37 cellular contexts compared by ENCODE assay signal in the genomic region with DNA sequence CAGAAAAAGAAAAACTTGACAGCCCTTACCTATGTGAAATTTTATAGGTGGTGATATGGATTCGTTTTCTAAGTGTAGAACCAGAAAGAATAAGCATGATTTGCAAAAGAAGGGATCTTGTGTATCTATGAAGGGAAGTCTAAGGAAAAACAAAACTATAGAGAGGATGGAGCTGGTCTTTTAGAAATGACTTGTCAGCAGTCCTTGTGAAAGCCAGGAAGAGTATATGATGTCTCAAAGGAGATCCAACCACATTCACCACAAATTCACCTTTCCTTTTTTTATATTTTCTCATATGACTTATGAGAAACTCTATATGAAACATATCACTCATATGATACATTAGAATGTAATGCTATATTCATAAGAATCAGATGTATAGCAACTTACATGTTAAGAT.
"Had no signal": no experiment of that assay in that cellular context is flagged by ENCODE, and none has a peak within 500 bp of the region (broad histone marks: within the 10 kb centered on the region; RNA-seq: fewer than 3 reads in every experiment).

No MANE protein-coding gene starts in this region.

- H3K4me1 Mint-ChIP-seq: activated B cell treated with CpG ODN at 0.5 μM for 24 hours; activated CD4-positive, alpha-beta memory T cell treated with anti-CD3 and anti-CD28 coated beads, Interleukin-2, amount 10 ng/mL, durations not matched to agents 7 days and 5 days; activated CD4-positive, alpha-beta T cell treated with anti-CD3 and anti-CD28 coated beads, Interleukin-2, amount 10 ng/mL, durations not matched to agents 7 days and 5 days; activated CD8-positive, alpha-beta memory T cell treated with anti-CD3 and anti-CD28 coated beads, Interleukin-2, amount 10 ng/mL, durations not matched to agents 7 days and 5 days; activated T-helper 17 cell treated with anti-CD3 and anti-CD28 coated beads, Interleukin-2, amount 50 U/mL, for 72 hours had no signal

- H3K4me3 ChIP-seq: adrenal gland, body of pancreas, breast epithelium had no signal

- FAIRE-seq: astrocyte, colon, TTC549 had no signal

- H3K36me3 Mint-ChIP-seq: activated CD8-positive, alpha-beta memory T cell treated with anti-CD3 and anti-CD28 coated beads, Interleukin-2, amount 10 ng/mL, durations not matched to agents 7 days and 5 days; activated naive CD4-positive, alpha-beta T cell treated with anti-CD3 and anti-CD28 coated beads, Interleukin-2, amount 50 U/mL, for 72 hours; activated naive CD8-positive, alpha-beta T cell treated with anti-CD3 and anti-CD28 coated beads for 36 hours had no signal

- H3K9me3 ChIP-seq: adrenal gland, body of pancreas, breast epithelium had no signal

- ATAC-seq: activated CD8-positive, alpha-beta memory T cell treated with anti-CD3 and anti-CD28 coated beads, Interleukin-2, amount 10 ng/mL, durations not matched to agents 7 days and 5 days; activated CD8-positive, alpha-beta T cell treated with anti-CD3 and anti-CD28 coated beads, Interleukin-2, amount 10 ng/mL, durations not matched to agents 7 days and 5 days; activated naive CD4-positive, alpha-beta T cell treated with anti-CD3 and anti-CD28 coated beads, Interleukin-2, amount 50 U/mL, for 72 hours; activated T-cell treated with anti-CD3 and anti-CD28 coated beads, Interleukin-2, amount 50 U/mL, for 4 hours; activated T-cell treated with anti-CD3 and anti-CD28 coated beads, Interleukin-2, amount 50 U/mL, for 72 hours; activated T-helper 17 cell treated with anti-CD3 and anti-CD28 coated beads, Interleukin-2, amount 50 U/mL, for 72 hours; body of pancreas had no signal

- H3K4me3 Mint-ChIP-seq: activated B cell treated with CpG ODN at 0.5 μM for 24 hours; activated CD4-positive, alpha-beta memory T cell treated with anti-CD3 and anti-CD28 coated beads, Interleukin-2, amount 10 ng/mL, durations not matched to agents 7 days and 5 days; activated CD4-positive, alpha-beta T cell treated with anti-CD3 and anti-CD28 coated beads, Interleukin-2, amount 10 ng/mL, durations not matched to agents 7 days and 5 days; activated CD8-positive, alpha-beta memory T cell treated with anti-CD3 and anti-CD28 coated beads, Interleukin-2, amount 10 ng/mL, durations not matched to agents 7 days and 5 days; activated CD8-positive, alpha-beta T cell treated with anti-CD3 and anti-CD28 coated beads, Interleukin-2, amount 10 ng/mL, durations not matched to agents 7 days and 5 days; activated naive CD4-positive, alpha-beta T cell treated with anti-CD3 and anti-CD28 coated beads for 36 hours; activated naive CD8-positive, alpha-beta T cell treated with anti-CD3 and anti-CD28 coated beads for 36 hours; activated T-cell treated with anti-CD3 and anti-CD28 coated beads, Interleukin-2, amount 50 U/mL, for 4 hours; activated T-cell treated with anti-CD3 and anti-CD28 coated beads, Interleukin-2, amount 50 U/mL, for 72 hours; activated T-helper 1 cell treated with anti-CD3 and anti-CD28 coated beads, Interleukin-12 subunit alpha, Interleukin-12 subunit beta, Interleukin-2, Interleukin-4 antibody, amounts not matched to agents 30 ng/mL and 10 ng/mL and 1 ng/mL, durations not matched to agents 14 hours and 24 hours and 36 hours; activated T-helper 17 cell treated with anti-CD3 and anti-CD28 coated beads, Interleukin-2, amount 50 U/mL, for 72 hours; T-helper 1 cell treated with Interleukin-12 subunit alpha and Interleukin-12 subunit beta and Interleukin-4 antibody, amounts not matched to agents 30 μg/mL and 1 μg/mL, for 36 hours; T-helper 2 cell treated with Interferon-gamma antibody and Interleukin-4, amounts not matched to agents 5 μg/mL and 100 μg/mL, for 36 hours had no signal

- H3K27me3 Mint-ChIP-seq: activated B cell treated with CpG ODN at 0.5 μM for 24 hours had no signal

- DNase-seq: activated B cell treated with CpG ODN at 0.5 μM for 24 hours; activated CD4-positive, alpha-beta memory T cell treated with anti-CD3 and anti-CD28 coated beads, Interleukin-2, amount 10 ng/mL, durations not matched to agents 7 days and 5 days; activated CD4-positive, alpha-beta T cell treated with anti-CD3 and anti-CD28 coated beads for 48 hours; activated CD4-positive, alpha-beta T cell treated with anti-CD3 and anti-CD28 coated beads, Interleukin-2, amount 10 ng/mL, durations not matched to agents 7 days and 5 days; activated CD4-positive, alpha-beta T cell treated with anti-CD3 and anti-CD28 coated beads, Interleukin-2, amount 50 U/mL, for 48 hours; activated CD4-positive, CD25-positive, alpha-beta regulatory T cell treated with anti-CD3 and anti-CD28 coated beads, Interleukin-2, amount 50 U/mL, for 72 hours; activated CD8-positive, alpha-beta memory T cell treated with anti-CD3 and anti-CD28 coated beads for 24 hours; activated CD8-positive, alpha-beta memory T cell treated with anti-CD3 and anti-CD28 coated beads, Interleukin-2, amount 10 ng/mL, durations not matched to agents 7 days and 5 days; activated CD8-positive, alpha-beta T cell treated with anti-CD3 and anti-CD28 coated beads, Interleukin-2, amount 10 ng/mL, durations not matched to agents 7 days and 5 days; activated effector memory CD4-positive, alpha-beta T cell treated with anti-CD3 and anti-CD28 coated beads, Interleukin-2, amount 50 U/mL, for 16 hours; activated gamma-delta T cell treated with Interleukin-2 at 50 U/mL for 16 hours; activated naive CD4-positive, alpha-beta T cell; activated naive CD4-positive, alpha-beta T cell treated with anti-CD3 and anti-CD28 coated beads for 36 hours; activated naive CD4-positive, alpha-beta T cell treated with anti-CD3 and anti-CD28 coated beads, Interleukin-2, amount 50 U/mL, for 16 hours; activated naive CD8-positive, alpha-beta T cell treated with anti-CD3 and anti-CD28 coated beads for 36 hours; activated T-cell treated with anti-CD3 and anti-CD28 coated beads for 4 hours; activated T-cell treated with anti-CD3 and anti-CD28 coated beads, Interleukin-2, amount 50 U/mL, for 1 hour; activated T-cell treated with anti-CD3 and anti-CD28 coated beads, Interleukin-2, amount 50 U/mL, for 4 hours; activated T-cell treated with anti-CD3 and anti-CD28 coated beads, Interleukin-2, amount 50 U/mL, for 72 hours; adrenal gland; amniotic stem cell; aorta; body of pancreas; brain microvascular endothelial cell; central memory CD4-positive, alpha-beta T cell; T-helper 2 cell; T-helper 9 cell had no signal

- H3K27me3 ChIP-seq: adrenal gland, body of pancreas, brain microvascular endothelial cell, breast epithelium had no signal

- H3K27ac ChIP-seq: adrenal gland, body of pancreas, brain microvascular endothelial cell, breast epithelium, VCaP had no signal

- H3K9me3 Mint-ChIP-seq: activated B cell treated with CpG ODN at 0.5 μM for 24 hours; activated CD4-positive, alpha-beta memory T cell treated with anti-CD3 and anti-CD28 coated beads, Interleukin-2, amount 10 ng/mL, durations not matched to agents 7 days and 5 days; activated CD4-positive, alpha-beta T cell treated with anti-CD3 and anti-CD28 coated beads, Interleukin-2, amount 10 ng/mL, durations not matched to agents 7 days and 5 days; activated naive CD4-positive, alpha-beta T cell treated with anti-CD3 and anti-CD28 coated beads for 36 hours; activated naive CD4-positive, alpha-beta T cell treated with anti-CD3 and anti-CD28 coated beads, Interleukin-2, amount 50 U/mL, for 72 hours; activated naive CD8-positive, alpha-beta T cell treated with anti-CD3 and anti-CD28 coated beads for 36 hours; activated T-cell treated with anti-CD3 and anti-CD28 coated beads, Interleukin-2, amount 50 U/mL, for 4 hours; activated T-cell treated with anti-CD3 and anti-CD28 coated beads, Interleukin-2, amount 50 U/mL, for 72 hours; activated T-helper 1 cell treated with anti-CD3 and anti-CD28 coated beads, Interleukin-12 subunit alpha, Interleukin-12 subunit beta, Interleukin-2, Interleukin-4 antibody, amounts not matched to agents 30 ng/mL and 10 ng/mL and 1 ng/mL, durations not matched to agents 14 hours and 24 hours and 36 hours; activated T-helper 17 cell treated with anti-CD3 and anti-CD28 coated beads, Interleukin-2, amount 50 U/mL, for 72 hours; T-helper 1 cell treated with Interleukin-12 subunit alpha and Interleukin-12 subunit beta and Interleukin-4 antibody, amounts not matched to agents 30 μg/mL and 1 μg/mL, for 36 hours; T-helper 2 cell treated with Interferon-gamma antibody and Interleukin-4, amounts not matched to agents 5 μg/mL and 100 μg/mL, for 36 hours had no signal

- H3K27ac Mint-ChIP-seq: activated B cell treated with CpG ODN at 0.5 μM for 24 hours; activated CD4-positive, alpha-beta memory T cell treated with anti-CD3 and anti-CD28 coated beads, Interleukin-2, amount 10 ng/mL, durations not matched to agents 7 days and 5 days; activated CD4-positive, alpha-beta T cell treated with anti-CD3 and anti-CD28 coated beads, Interleukin-2, amount 10 ng/mL, durations not matched to agents 7 days and 5 days; activated CD8-positive, alpha-beta memory T cell treated with anti-CD3 and anti-CD28 coated beads, Interleukin-2, amount 10 ng/mL, durations not matched to agents 7 days and 5 days; activated CD8-positive, alpha-beta T cell treated with anti-CD3 and anti-CD28 coated beads, Interleukin-2, amount 10 ng/mL, durations not matched to agents 7 days and 5 days; activated naive CD4-positive, alpha-beta T cell treated with anti-CD3 and anti-CD28 coated beads for 36 hours; activated naive CD4-positive, alpha-beta T cell treated with anti-CD3 and anti-CD28 coated beads, Interleukin-2, amount 50 U/mL, for 72 hours; activated naive CD8-positive, alpha-beta T cell treated with anti-CD3 and anti-CD28 coated beads for 36 hours; activated T-cell treated with anti-CD3 and anti-CD28 coated beads, Interleukin-2, amount 50 U/mL, for 72 hours; activated T-helper 1 cell treated with anti-CD3 and anti-CD28 coated beads, Interleukin-12 subunit alpha, Interleukin-12 subunit beta, Interleukin-2, Interleukin-4 antibody, amounts not matched to agents 30 ng/mL and 10 ng/mL and 1 ng/mL, durations not matched to agents 14 hours and 24 hours and 36 hours; activated T-helper 17 cell treated with anti-CD3 and anti-CD28 coated beads, Interleukin-2, amount 50 U/mL, for 72 hours; T-helper 1 cell treated with Interleukin-12 subunit alpha and Interleukin-12 subunit beta and Interleukin-4 antibody, amounts not matched to agents 30 μg/mL and 1 μg/mL, for 36 hours; T-helper 2 cell treated with Interferon-gamma antibody and Interleukin-4, amounts not matched to agents 5 μg/mL and 100 μg/mL, for 36 hours had no signal

- H3K4me1 ChIP-seq: adrenal gland, body of pancreas, breast epithelium had no signal
